In genomic region chr16:3215601-3216262, GRCh38 we compare ENCODE assay signal across 1 cellular context.
TF ChIP-seq lines count a peak whose summit lies in the region.

No MANE protein-coding gene starts in this region.

TF ChIP-seq in A549, 52 proteins besides CTCF, POLR2A, EP300 and RAD21 (continued from another document):
- TF ChIP-seq BCL3 (IDR thresholded peaks at IDR 0.05) = no peak
- TF ChIP-seq ZSCAN20 (CRISPR knock-in tag; IDR thresholded peaks at IDR 0.05) = no peak
- no peak for TF ChIP-seq TP53 (CRISPR knock-in tag; IDR thresholded peaks at IDR 0.05)
- no peak for TF ChIP-seq BHLHE40 (IDR thresholded peaks at IDR 0.05; ENCODE audit: low read depth, low read length)
